9 cellular contexts compared by ENCODE assay signal in genomic region chr10:79400567-79401004, GRCh38. TPM values are rescaled to one million over a fixed set of nuclear protein-coding genes. Genes with fewer than 3 reads are reported as not detected.
A peak's percentile ranks its signal among the peaks of the same experiment; 100 is the strongest.
DNase-seq lines count a peak whose midpoint lies in the region; ATAC-seq, FAIRE-seq and TF ChIP-seq lines count a peak whose summit lies in the region.
"Had no signal": no experiment of that assay in that cellular context is flagged by ENCODE, and none has a peak within 500 bp of the region (broad histone marks: within the 10 kb centered on the region; RNA-seq: fewer than 3 reads in every experiment).

No MANE protein-coding gene starts in this region.

- no peak for FAIRE-seq in H1 (lab: Jason Lieb, UNC)
- FAIRE-seq: endometrium had no signal

- no peak overlapping the region for H2AK5ac ChIP-seq in H1 (ENCODE audit: low read depth, low read length)
- H2AK5ac ChIP-seq in neuronal stem cell (ENCODE audit: low read depth, low read length), result peak overlapping the region; percentile 34

- H3K56ac ChIP-seq in H1 (replicated peaks; ENCODE audit: insufficient read length, low read depth, low read length), result no peak overlapping the region

- H2BK20ac ChIP-seq in H1 (ENCODE audit: low read length), result no peak overlapping the region

- H2AFZ ChIP-seq in H1 (ENCODE audit: low read length) (no peak overlapping the region), neuronal stem cell (ENCODE audit: low read length) (no peak overlapping the region)

- POLR2A ChIA-PET in A673 (lab: Charles Lee; ENCODE audit: low non-redundant PET) (no interaction called here), H1 (lab: Charles Lee; ENCODE audit: partially characterized antibody) (interaction anchor here (0.8 to 1.4 kb wide), 2 partner anchors 12 to 13 kb away, joined by 3 to 4 read pairs; no protein-coding TSS in a partner anchor)

- H3K23ac ChIP-seq in H1 (ENCODE audit: insufficient read length) (no peak overlapping the region), neuronal stem cell (ENCODE audit: low read depth, low read length, poor library complexity) (no peak overlapping the region)

- H3K36me3 ChIP-seq in A673 (ENCODE audit: insufficient read depth, low read length, poor library complexity, severe bottlenecking) (no peaks in the 10 kb centered on the region), H1 (ENCODE audit: control insufficient read depth in 2 of 4, insufficient read depth in 4 of 4, low read length in 3 of 4) (no peaks in the 10 kb centered on the region), neuronal stem cell (replicated peaks in 1 of 2; ENCODE audit: control insufficient read depth in 2 of 2, insufficient read depth in 2 of 2, low read length in 2 of 2) (no peaks in the 10 kb centered on the region)

- H4K5ac ChIP-seq in H1 (ENCODE audit: insufficient read length, low read depth, low read length), result no peak overlapping the region

- CTCF ChIA-PET in A673 (lab: Charles Lee), result no interaction called here
- CTCF ChIA-PET in H1 (lab: Charles Lee; ENCODE audit: partially characterized antibody), result interaction anchor here (0.7 to 13.1 kb wide), 35 partner anchors 9 to 181 kb away, joined by 3 to 100 read pairs (median 5); partner anchors contain the start of gene ZCCHC24

- H3K23me2 ChIP-seq in H1 (ENCODE audit: low read depth, low read length), result peaks cover 5% of the 10 kb centered on the region; the same call in 1 of the 2 replicates

- TF ChIP-seq CTCF in A673 (conservative IDR thresholded peaks at IDR 0.05; ENCODE audit: low read depth, low read length) (peak; percentile 91), GM13976 (IDR thresholded peaks at IDR 0.05; ENCODE audit: borderline replicate concordance, control extremely low read depth, extremely low read depth, insufficient read depth, missing control alignments) (peak; percentile 57), H1 (IDR thresholded peaks at IDR 0.05; ENCODE audit: control extremely low read depth in 1 of 3, insufficient read depth in 1 of 3, low read depth in 1 of 3, low read length in 3 of 3) (peak; percentile 80 to 95 (median 86))

- H4K91ac ChIP-seq in H1 (replicated peaks; ENCODE audit: insufficient read length, low read length), result no peak overlapping the region
- H4K91ac ChIP-seq in neuronal stem cell (ENCODE audit: low read depth, low read length, poor library complexity), result no peak overlapping the region

- H4K8ac ChIP-seq in H1 (ENCODE audit: extremely low read depth, insufficient read depth, low read length) (peak overlapping the region; percentile 71; the same call in 1 of the 2 replicates), neuronal stem cell (ENCODE audit: low read depth, low read length) (no peak overlapping the region)

- H3K79me1 ChIP-seq in H1 (ENCODE audit: low read depth, low read length) (no peaks in the 10 kb centered on the region), neuronal stem cell (ENCODE audit: low read depth, low read length) (peaks cover 3% of the 10 kb centered on the region)

- TF ChIP-seq POLR2A in H1 (IDR thresholded peaks at IDR 0.05; ENCODE audit: control extremely low read depth in 1 of 2, low read depth in 2 of 2, low read length in 2 of 2), result no peak

- no peak overlapping the region for H3K4ac ChIP-seq in H1 (replicated peaks; ENCODE audit: insufficient read length, low read depth, low read length)
- H3K4ac ChIP-seq in neuronal stem cell (ENCODE audit: low read length), result no peak overlapping the region

- H3K9ac ChIP-seq in H1 (replicated peaks in 1 of 4; ENCODE audit: extremely low read depth in 1 of 4, low read depth in 3 of 4, low read length in 3 of 4) (no peak overlapping the region), neuronal stem cell (ENCODE audit: low read depth, low read length, poor library complexity) (no peak overlapping the region)

- TF ChIP-seq EP300 in Ishikawa (IDR thresholded peaks at IDR 0.05; ENCODE audit: borderline replicate concordance) (no peak), H1 (IDR thresholded peaks at IDR 0.05; ENCODE audit: borderline replicate concordance in 1 of 2, low read depth in 2 of 2, low read length in 2 of 2) (no peak)

- H3K14ac ChIP-seq in H1 (ENCODE audit: insufficient read length) (no peak overlapping the region), neuronal stem cell (ENCODE audit: low read length) (no peak overlapping the region)

- no peak for ATAC-seq in HG02981 (IDR thresholded peaks at IDR 0.05; ENCODE audit: unreplicated experiment)
- ATAC-seq in HG02840 (IDR thresholded peaks at IDR 0.05; ENCODE audit: low FRiP score, unreplicated experiment), result no peak

- H3K18ac ChIP-seq in H1 (ENCODE audit: extremely low read depth, low read length) (no peak overlapping the region), neuronal stem cell (ENCODE audit: low read length) (no peak overlapping the region)

- no peaks in the 10 kb centered on the region for H3K79me2 ChIP-seq in H1 (ENCODE audit: control insufficient read depth in 1 of 2, insufficient read depth in 2 of 2, low read length in 2 of 2)

- H3K4me3 ChIP-seq in A673 (ENCODE audit: low read depth, low read length, poor library complexity, severe bottlenecking), result no peak overlapping the region
- H3K4me3 ChIP-seq in H1 (ENCODE audit: extremely low read depth in 1 of 4, insufficient read depth in 2 of 4, low read depth in 3 of 4, low read length in 4 of 4), result no peak overlapping the region
- no peak overlapping the region for H3K4me3 ChIP-seq in neuronal stem cell (ENCODE audit: low read length in 2 of 2)

- H3K27ac ChIP-seq in A673 (ENCODE audit: low read depth, low read length, poor library complexity, severe bottlenecking) (no peak overlapping the region), H1 (ENCODE audit: low read depth, low read length) (no peak overlapping the region), neuronal stem cell (replicated peaks; ENCODE audit: low read length) (no peak overlapping the region)

- intact Hi-C loops in A673 (cut with micrococcal nuclease; ENCODE audit: unreplicated experiment), result loop anchor here (5.0 kb wide), 1 partner anchor 67 kb away; no protein-coding TSS in a partner anchor

- TF ChIP-seq RAD21 in Ishikawa (IDR thresholded peaks at IDR 0.05; ENCODE audit: low read depth), result peak; percentile 79
- peak; percentile 69 to 78 for TF ChIP-seq RAD21 in H1 (IDR thresholded peaks at IDR 0.05 in 1 of 2, conservative IDR thresholded peaks at IDR 0.05 in 1 of 2; ENCODE audit: low read depth in 2 of 2, low read length in 2 of 2)

- H2BK12ac ChIP-seq in H1 (ENCODE audit: low read depth, low read length) (no peak overlapping the region), neuronal stem cell (ENCODE audit: low read length) (no peak overlapping the region)

- H4K20me1 ChIP-seq in H1 (replicated peaks in 1 of 2; ENCODE audit: control insufficient read depth in 1 of 2, insufficient read depth in 2 of 2, low read length in 2 of 2), result no peaks in the 10 kb centered on the region

- H3K9me3 ChIP-seq in A673 (ENCODE audit: low read depth, low read length, poor library complexity, severe bottlenecking) (no peaks in the 10 kb centered on the region), H1 (ENCODE audit: insufficient read depth in 2 of 2, low read depth in 1 of 2, low read length in 1 of 2) (no peaks in the 10 kb centered on the region), neuronal stem cell (replicated peaks in 1 of 2; ENCODE audit: control insufficient read depth in 2 of 2, insufficient read depth in 1 of 2, low read depth in 1 of 2, low read length in 2 of 2) (no peaks in the 10 kb centered on the region)

- H2BK5ac ChIP-seq in H1 (ENCODE audit: low read depth, low read length), result no peak overlapping the region
- H2BK5ac ChIP-seq in neuronal stem cell (ENCODE audit: low read length), result no peak overlapping the region

- H3K4me2 ChIP-seq in H1 (ENCODE audit: insufficient read depth in 1 of 2, low read depth in 2 of 2, low read length in 2 of 2) (no peak overlapping the region), neuronal stem cell (ENCODE audit: insufficient read depth, low read length, poor library complexity, severe bottlenecking) (no peak overlapping the region)

- H2BK120ac ChIP-seq in H1 (replicated peaks; ENCODE audit: low read depth, low read length) (no peak overlapping the region), neuronal stem cell (ENCODE audit: low read depth, low read length) (no peak overlapping the region)

- H2BK15ac ChIP-seq in H1 (ENCODE audit: low read length), result no peak overlapping the region
- peak overlapping the region; percentile 32 for H2BK15ac ChIP-seq in neuronal stem cell (ENCODE audit: low read length)

- H3K4me1 ChIP-seq in A673 (ENCODE audit: insufficient read depth, low read length, poor library complexity, severe bottlenecking) (peaks cover 41% of the 10 kb centered on the region), H1 (replicated peaks in 1 of 4; ENCODE audit: control insufficient read depth in 3 of 4, insufficient read depth in 4 of 4, low read length in 3 of 4) (peaks cover 8 to 32% (median 16%) of the 10 kb centered on the region in 4 experiments), neuronal stem cell (ENCODE audit: control insufficient read depth in 2 of 2, insufficient read depth in 1 of 2, low read depth in 1 of 2, low read length in 2 of 2) (peaks cover 40 to 49% of the 10 kb centered on the region in 2 donors)

- no TSS peak for BruUV-seq in A673 (replicated peaks; lab: Mats Ljungman, UMichigan)

- in situ Hi-C loops in GM13976 (cut with MboI; ENCODE audit: low sequenced_read_pairs, unreplicated experiment), result loop anchor here (10.0 kb wide), 1 partner anchor 64 kb away; no protein-coding TSS in a partner anchor

- DNase-seq in A673 (ENCODE audit: low spot score) (peak; percentile 53), GM13976 (ENCODE audit: low spot score) (peak; percentile 87), H1 (ENCODE audit: low read depth in 1 of 2, low spot score in 2 of 2) (peak in 1 of 2 experiments; percentile 89), neuronal stem cell (ENCODE audit: low spot score) (no peak)
- peak; percentile 34 for DNase-seq in activated CD4-positive, alpha-beta T cell treated with anti-CD3 and anti-CD28 coated beads, Interleukin-2, amount 50 U/mL, for 1 hour

- H3K27me3 ChIP-seq in A673 (replicated peaks; ENCODE audit: insufficient read depth, low read depth, low read length, poor library complexity) (no peaks in the 10 kb centered on the region), H1 (replicated peaks in 1 of 4; ENCODE audit: control insufficient read depth in 3 of 4, extremely low read depth in 1 of 4, insufficient read depth in 3 of 4, low read length in 3 of 4) (no peaks in the 10 kb centered on the region; a peak in 1 of 7 replicates), neuronal stem cell (ENCODE audit: control insufficient read depth in 3 of 3, insufficient read depth in 3 of 3, low read depth in 1 of 3, low read length in 3 of 3) (no peaks in the 10 kb centered on the region)

- 58% methylated on average over 3 of the region's 3 CpGs; no CpG with 5 or more reads in 1 of the 2 experiments for WGBS in H1 (ENCODE audit: extremely low coverage in 1 of 2, insufficient coverage in 1 of 2, insufficient read length in 1 of 2, insufficient replicate concordance in 2 of 2, low coverage in 1 of 2, low lambda C conversion rate in 2 of 2, missing lambda C conversion rate in 1 of 2), 2 experiments
- WGBS in neuronal stem cell (ENCODE audit: extremely low coverage in 2 of 2, insufficient read length in 2 of 2, insufficient replicate concordance in 1 of 2), 2 donors, result no CpG with 5 or more reads among the region's 3 CpGs

RNA-seq across cellular contexts. Expression of gene ZCCHC24, which starts 44.8 kb away (rescaled TPM):
- 9.8 and 17.9 TPM in 2 replicates for total RNA-seq in A673 (2021)
- total RNA-seq in H1 (2021; fragmentation: NEBNext Ultra II Directional; extraction: Animal tissue kit (Norgen Biotek cat#: 25700)), result 6.2 and 6.9 TPM in 2 replicates
- 3.9 and 5.8 TPM in 2 replicates for polyA plus RNA-seq in H1 (2011; rRNA removed)
- 4.1 TPM for polyA plus RNA-seq in H1 (2011; cell fraction: cytosol; rRNA removed)
- polyA plus RNA-seq in H1 (2011; cell fraction: nucleus; rRNA removed), result 4.5 TPM
- polyA plus RNA-seq in H1 (2012, experiment 1 of 2), result 3.1 to 4.4 TPM (median 4.3 TPM) in 4 replicates
- 3.8 TPM for polyA plus RNA-seq in H1 (2012, experiment 2 of 2)
- 3.6 TPM for polyA plus RNA-seq in H1 (2013, experiment 1 of 2)
- 3.8 TPM for polyA plus RNA-seq in H1 (2013, experiment 2 of 2)
- polyA minus RNA-seq in H1 (2011; rRNA and poly(A)+ RNA removed), result 3.4 and 3.7 TPM in 2 replicates
- 4.0 TPM for polyA minus RNA-seq in H1 (2011; cell fraction: cytosol; rRNA and poly(A)+ RNA removed)
- polyA minus RNA-seq in H1 (2011; cell fraction: nucleus; rRNA and poly(A)+ RNA removed), result 3.2 TPM
- 10.6 TPM for polyA plus RNA-seq in neuronal stem cell (2013, experiment 1 of 2)
- polyA plus RNA-seq in neuronal stem cell (2013, experiment 2 of 2), result 10.3 TPM

RNA-seq across cellular contexts. Expression of gene PPIF, which starts 53.3 kb away (rescaled TPM):
- total RNA-seq in A673 (2021), result 133 and 160 TPM in 2 replicates
- total RNA-seq in H1 (2021; fragmentation: NEBNext Ultra II Directional; extraction: Animal tissue kit (Norgen Biotek cat#: 25700)), result 70.2 and 74.9 TPM in 2 replicates
- polyA plus RNA-seq in H1 (2011; rRNA removed), result 77.6 and 107 TPM in 2 replicates
- 91.0 TPM for polyA plus RNA-seq in H1 (2011; cell fraction: cytosol; rRNA removed)
- polyA plus RNA-seq in H1 (2011; cell fraction: nucleus; rRNA removed), result 104 TPM
- polyA plus RNA-seq in H1 (2012, experiment 1 of 2), result 66.7 to 100 TPM (median 84.3 TPM) in 4 replicates
- 67.0 TPM for polyA plus RNA-seq in H1 (2012, experiment 2 of 2)
- polyA plus RNA-seq in H1 (2013, experiment 1 of 2), result 54.5 TPM
- 54.9 TPM for polyA plus RNA-seq in H1 (2013, experiment 2 of 2)
- polyA minus RNA-seq in H1 (2011; rRNA and poly(A)+ RNA removed), result 62.8 and 81.2 TPM in 2 replicates
- polyA minus RNA-seq in H1 (2011; cell fraction: cytosol; rRNA and poly(A)+ RNA removed), result 40.5 TPM
- 52.5 TPM for polyA minus RNA-seq in H1 (2011; cell fraction: nucleus; rRNA and poly(A)+ RNA removed)
- 42.1 TPM for polyA plus RNA-seq in neuronal stem cell (2013, experiment 1 of 2)
- polyA plus RNA-seq in neuronal stem cell (2013, experiment 2 of 2), result 42.3 TPM
